10 cellular contexts compared by ENCODE assay signal in genomic region chr3:185207931-185208746, GRCh38. TPM values are rescaled to one million over a fixed set of nuclear protein-coding genes. Genes with fewer than 3 reads are reported as not detected.
DNase-seq lines count a peak whose midpoint lies in the region; ATAC-seq and TF ChIP-seq lines count a peak whose summit lies in the region.
"Had no signal": no experiment of that assay in that cellular context is flagged by ENCODE, and none has a peak within 500 bp of the region (broad histone marks: within the 10 kb centered on the region; RNA-seq: fewer than 3 reads in every experiment).

No MANE protein-coding gene starts in this region.

- H3K27me3 Mint-ChIP-seq in activated CD4-positive, alpha-beta T cell treated with anti-CD3 and anti-CD28 coated beads, Interleukin-2, amount 10 ng/mL, durations not matched to agents 24 days and 14 days, result no peaks in the 10 kb centered on the region

- TF ChIP-seq CTCF in omental fat pad (IDR thresholded peaks at IDR 0.05), result no peak

- intact Hi-C loops in activated CD4-positive, alpha-beta T cell treated with anti-CD3 and anti-CD28 coated beads, Interleukin-2, amount 10 ng/mL, durations not matched to agents 24 days and 14 days (cut with micrococcal nuclease), result no loop called here

- H3K4me3 Mint-ChIP-seq in activated CD4-positive, alpha-beta T cell treated with anti-CD3 and anti-CD28 coated beads, Interleukin-2, amount 10 ng/mL, durations not matched to agents 24 days and 14 days, result no peak overlapping the region

- H3K4me1 Mint-ChIP-seq in activated CD4-positive, alpha-beta T cell treated with anti-CD3 and anti-CD28 coated beads, Interleukin-2, amount 10 ng/mL, durations not matched to agents 24 days and 14 days, result no peaks in the 10 kb centered on the region

- no peak overlapping the region for H3K27ac Mint-ChIP-seq in activated CD4-positive, alpha-beta T cell treated with anti-CD3 and anti-CD28 coated beads, Interleukin-2, amount 10 ng/mL, durations not matched to agents 24 days and 14 days

- H3K36me3 Mint-ChIP-seq in activated CD4-positive, alpha-beta T cell treated with anti-CD3 and anti-CD28 coated beads, Interleukin-2, amount 10 ng/mL, durations not matched to agents 24 days and 14 days (ENCODE audit: low read depth), result no peaks in the 10 kb centered on the region

- ATAC-seq in GM18909 (IDR thresholded peaks at IDR 0.05; ENCODE audit: poor library complexity, unreplicated experiment) (peak; percentile 90), HG02885 (IDR thresholded peaks at IDR 0.05; ENCODE audit: poor library complexity, unreplicated experiment) (peak; percentile 96), omental fat pad (ENCODE audit: low FRiP score) (no peak)

- DNase-seq in AG08395 (ENCODE audit: low spot score) (peak; percentile 26), SK-N-DZ (ENCODE audit: low spot score) (peak; percentile 30), kidney glomerular epithelial cell (lab: John Stamatoyannopoulos, UW) (no peak), omental fat pad (ENCODE audit: low spot score) (no peak)
- DNase-seq in activated CD4-positive, alpha-beta T cell treated with anti-CD3 and anti-CD28 coated beads, Interleukin-2, amount 10 ng/mL, durations not matched to agents 24 days and 14 days, result no peak
- no peak for DNase-seq in stimulated activated CD4-positive, alpha-beta T cell treated with anti-CD3 and anti-CD28 coated beads, Interleukin-15, amount 100 ng/mL, for 24 hours
- DNase-seq: DND-41, NCI-H2081 treated with DMSO at 0.1 percent for 48 hours had no signal

- H3K9me3 Mint-ChIP-seq in activated CD4-positive, alpha-beta T cell treated with anti-CD3 and anti-CD28 coated beads, Interleukin-2, amount 10 ng/mL, durations not matched to agents 24 days and 14 days, result no peaks in the 10 kb centered on the region

RNA-seq across cellular contexts. Expression of gene EHHADH, which starts 45.7 kb away (rescaled TPM):
- 3.0 and 3.1 TPM in 2 replicates for polyA plus RNA-seq in SK-N-DZ (2014; cell fraction: cytosol; rRNA removed)
- polyA plus RNA-seq in SK-N-DZ (2014; cell fraction: nucleus; rRNA removed), result 3.7 and 6.5 TPM in 2 replicates
- total RNA-seq in activated CD4-positive, alpha-beta T cell treated with anti-CD3 and anti-CD28 coated beads, Interleukin-2, amount 10 ng/mL, durations not matched to agents 24 days and 14 days, result 2.1 and 2.4 TPM in 2 replicates
- total RNA-seq in omental fat pad, result 10 to 100 TPM in 2 of 4 donors, 1 to 10 TPM in 2; 6.3 to 11.0 (median 9.1) TPM

RNA-seq across cellular contexts. Expression of gene C3orf70, which starts 55.3 kb away (rescaled TPM):
- 0.14 and 0.23 TPM in 2 replicates for polyA plus RNA-seq in SK-N-DZ (2014; cell fraction: cytosol; rRNA removed)
- 0.02 and 0.10 TPM in 2 replicates for polyA plus RNA-seq in SK-N-DZ (2014; cell fraction: nucleus; rRNA removed)
- 0.02 and 0.05 TPM in 2 replicates for total RNA-seq in activated CD4-positive, alpha-beta T cell treated with anti-CD3 and anti-CD28 coated beads, Interleukin-2, amount 10 ng/mL, durations not matched to agents 24 days and 14 days
- 1 to 10 TPM; 2.8 to 4.9 (median 3.5) TPM for total RNA-seq in omental fat pad

Comparison
In these comparisons a context has a peak if more than half of its experiments do, and no peak if none do; other contexts are left out.
1. DNase-seq: peak in AG08395 (single experiment) and SK-N-DZ (single experiment); none in kidney glomerular epithelial cell (single experiment), activated CD4-positive, alpha-beta T cell treated with anti-CD3 and anti-CD28 coated beads, Interleukin-2, amount 10 ng/mL, durations not matched to agents 24 days and 14 days (single experiment), omental fat pad (single experiment) and stimulated activated CD4-positive, alpha-beta T cell treated with anti-CD3 and anti-CD28 coated beads, Interleukin-15, amount 100 ng/mL, for 24 hours (single experiment).